8 cellular contexts compared by ENCODE assay signal in the genomic region with DNA sequence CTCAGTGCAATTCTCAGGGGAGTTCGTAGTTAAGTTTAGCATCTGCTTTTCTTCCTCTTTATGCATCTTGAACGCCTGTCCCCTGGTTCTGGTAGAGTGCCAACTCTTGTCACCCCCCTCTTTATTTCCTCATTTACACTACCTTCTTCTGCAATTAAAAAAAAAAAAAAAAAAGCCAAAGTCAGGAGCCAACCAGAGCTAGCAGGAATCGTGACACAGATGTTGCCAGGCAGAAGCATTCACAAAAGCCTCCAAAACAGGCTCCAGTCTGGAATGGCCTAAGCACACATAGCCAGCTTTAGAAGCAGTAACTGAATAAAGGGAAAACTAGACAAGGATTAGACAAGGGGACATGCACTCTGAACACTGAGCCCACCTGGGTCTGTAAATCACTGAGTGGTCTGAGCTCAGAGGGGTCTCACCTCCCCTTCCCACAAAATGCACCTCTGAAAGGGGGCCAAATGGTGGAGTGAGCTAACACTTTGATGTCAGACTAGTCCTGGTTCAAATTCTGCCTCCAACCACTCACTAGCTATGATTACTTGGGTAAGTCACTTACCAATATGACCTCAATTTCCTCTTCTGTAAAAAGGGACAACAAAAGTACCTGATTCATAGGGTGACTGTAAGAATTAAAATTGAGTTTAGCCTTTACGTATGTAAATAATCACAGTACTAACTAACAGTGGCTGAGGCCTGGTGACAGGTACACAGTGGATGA. TPM values are rescaled to one million over a fixed set of nuclear protein-coding genes. Genes with fewer than 3 reads are reported as not detected.
DNase-seq lines count a peak whose midpoint lies in the region; ATAC-seq and TF ChIP-seq lines count a peak whose summit lies in the region.

No MANE protein-coding gene starts in this region.

- peaks cover 45% of the 10 kb centered on the region for H3K4me1 Mint-ChIP-seq in activated T-helper 1 cell treated with anti-CD3 and anti-CD28 coated beads, Interleukin-12 subunit alpha, Interleukin-12 subunit beta, Interleukin-2, Interleukin-4 antibody, amounts not matched to agents 30 ng/mL and 10 ng/mL and 1 ng/mL, durations not matched to agents 14 hours and 24 hours and 36 hours (ENCODE audit: low read depth)
- H3K4me1 Mint-ChIP-seq in nephron, result peaks cover 19% of the 10 kb centered on the region

- no peaks in the 10 kb centered on the region for H3K27me3 Mint-ChIP-seq in activated T-helper 1 cell treated with anti-CD3 and anti-CD28 coated beads, Interleukin-12 subunit alpha, Interleukin-12 subunit beta, Interleukin-2, Interleukin-4 antibody, amounts not matched to agents 30 ng/mL and 10 ng/mL and 1 ng/mL, durations not matched to agents 14 hours and 24 hours and 36 hours (ENCODE audit: insufficient read depth)
- no peaks in the 10 kb centered on the region for H3K27me3 Mint-ChIP-seq in nephron (ENCODE audit: low read depth)

- no peaks in the 10 kb centered on the region for H3K9me3 Mint-ChIP-seq in activated T-helper 1 cell treated with anti-CD3 and anti-CD28 coated beads, Interleukin-12 subunit alpha, Interleukin-12 subunit beta, Interleukin-2, Interleukin-4 antibody, amounts not matched to agents 30 ng/mL and 10 ng/mL and 1 ng/mL, durations not matched to agents 14 hours and 24 hours and 36 hours
- no peaks in the 10 kb centered on the region for H3K9me3 Mint-ChIP-seq in nephron

- H3K36me3 Mint-ChIP-seq in activated T-helper 1 cell treated with anti-CD3 and anti-CD28 coated beads, Interleukin-12 subunit alpha, Interleukin-12 subunit beta, Interleukin-2, Interleukin-4 antibody, amounts not matched to agents 30 ng/mL and 10 ng/mL and 1 ng/mL, durations not matched to agents 14 hours and 24 hours and 36 hours (ENCODE audit: low read depth), result peaks cover 22% of the 10 kb centered on the region
- no peaks in the 10 kb centered on the region for H3K36me3 Mint-ChIP-seq in nephron (ENCODE audit: low read depth)

- H3K4me3 Mint-ChIP-seq in activated T-helper 1 cell treated with anti-CD3 and anti-CD28 coated beads, Interleukin-12 subunit alpha, Interleukin-12 subunit beta, Interleukin-2, Interleukin-4 antibody, amounts not matched to agents 30 ng/mL and 10 ng/mL and 1 ng/mL, durations not matched to agents 14 hours and 24 hours and 36 hours, result peak overlapping the region; percentile 91
- peak overlapping the region; percentile 25 to 38 (median 30) for H3K4me3 Mint-ChIP-seq in nephron

- 20 to 21% methylated on average over 4 of the region's 4 CpGs for WGBS in aorta, 2 donors

- peak overlapping the region; percentile 3; the same call in 1 of the 2 replicates for H3K27ac ChIP-seq in HL-60 (replicated peaks)
- H3K27ac ChIP-seq in aorta (ENCODE audit: low read depth in 1 of 2, low read length in 2 of 2), result peak overlapping the region in 1 of 2 donors; percentile 78

- DNase-seq in CMK (ENCODE audit: low read depth) (peak; percentile 36), HL-60 (ENCODE audit: low read depth in 1 of 2, low spot score in 1 of 2) (peak; percentile 70 to 96), NOMO-1 treated with dmso at 0.1 percent for 144 hours (lab: John Stamatoyannopoulos, UW; ENCODE audit: unreplicated experiment) (peak; percentile 93), fibroblast of the conjunctiva (ENCODE audit: low read depth) (peak; percentile 57), aorta (peak in 1 of 2 donors; percentile 85)
- peak; percentile 42 for DNase-seq in activated T-helper 1 cell treated with anti-CD3 and anti-CD28 coated beads, Interleukin-12 subunit alpha, Interleukin-12 subunit beta, Interleukin-2, Interleukin-4 antibody, amounts not matched to agents 30 ng/mL and 10 ng/mL and 1 ng/mL, durations not matched to agents 14 hours and 24 hours and 36 hours (ENCODE audit: low spot score)

- no peaks in the 10 kb centered on the region for H3K27me3 ChIP-seq in HL-60 (ENCODE audit: insufficient read depth, poor library complexity, severe bottlenecking)
- H3K27me3 ChIP-seq in aorta (ENCODE audit: control insufficient read depth in 1 of 2, insufficient read depth in 2 of 2, low read length in 1 of 2), result no peaks in the 10 kb centered on the region

- H3K27ac Mint-ChIP-seq in activated T-helper 1 cell treated with anti-CD3 and anti-CD28 coated beads, Interleukin-12 subunit alpha, Interleukin-12 subunit beta, Interleukin-2, Interleukin-4 antibody, amounts not matched to agents 30 ng/mL and 10 ng/mL and 1 ng/mL, durations not matched to agents 14 hours and 24 hours and 36 hours, result peak overlapping the region; percentile 98
- H3K27ac Mint-ChIP-seq in nephron, result peak overlapping the region; percentile 28 to 63 (median 53)

- peak overlapping the region; percentile 64; the same call in 1 of the 2 replicates for H3K4me3 ChIP-seq in HL-60 (replicated peaks; ENCODE audit: insufficient read depth, low read length)
- no peak overlapping the region for H3K4me3 ChIP-seq in aorta (ENCODE audit: low read length in 2 of 2)

- no peak for TF ChIP-seq CTCF in HL-60 (IDR thresholded peaks at IDR 0.05; ENCODE audit: insufficient read depth, low read length)
- TF ChIP-seq CTCF in nephron (IDR thresholded peaks at IDR 0.05; ENCODE audit: unreplicated experiment in 3 of 3), result no peak

- H3K9me3 ChIP-seq in aorta (ENCODE audit: control insufficient read depth, low read length), result no peaks in the 10 kb centered on the region

- ATAC-seq in aorta (ENCODE audit: low FRiP score) (peak; percentile 83), HG02763 (IDR thresholded peaks at IDR 0.05; ENCODE audit: unreplicated experiment) (no peak)

- H3K36me3 ChIP-seq in aorta (ENCODE audit: control insufficient read depth in 1 of 2, insufficient read depth in 2 of 2, low read length in 1 of 2), result no peaks in the 10 kb centered on the region

- H3K4me1 ChIP-seq in aorta (ENCODE audit: control insufficient read depth in 1 of 2, insufficient read depth in 2 of 2, low read length in 2 of 2), result no peaks in the 10 kb centered on the region

- intact Hi-C loops in activated T-helper 1 cell treated with anti-CD3 and anti-CD28 coated beads, Interleukin-12 subunit alpha, Interleukin-12 subunit beta, Interleukin-2, Interleukin-4 antibody, amounts not matched to agents 30 ng/mL and 10 ng/mL and 1 ng/mL, durations not matched to agents 14 hours and 24 hours and 36 hours (cut with micrococcal nuclease), result loop anchor here (1.0 to 5.0 kb wide), 4 partner anchors 372 to 742 kb away; a partner anchor contains a TSS
- intact Hi-C loops in aorta (cut with DNase I), result no loop called here

RNA-seq across cellular contexts. Expression of a gene that starts 2.0 kb away (rescaled TPM):
- 440 and 444 TPM in 2 replicates for total RNA-seq in activated T-helper 1 cell treated with anti-CD3 and anti-CD28 coated beads, Interleukin-12 subunit alpha, Interleukin-12 subunit beta, Interleukin-2, Interleukin-4 antibody, amounts not matched to agents 30 ng/mL and 10 ng/mL and 1 ng/mL, durations not matched to agents 14 hours and 24 hours and 36 hours
- total RNA-seq in aorta, result 1,000 to 10,000 TPM in 1 of 2 donors, 100 to 1,000 TPM in 1; 677 to 1,639 TPM
- 100 to 1,000 TPM; 114 to 361 TPM for polyA plus RNA-seq in aorta

RNA-seq across cellular contexts. Expression of a gene that starts 38.9 kb away (rescaled TPM):
- 2,328 and 2,429 TPM in 2 replicates for total RNA-seq in activated T-helper 1 cell treated with anti-CD3 and anti-CD28 coated beads, Interleukin-12 subunit alpha, Interleukin-12 subunit beta, Interleukin-2, Interleukin-4 antibody, amounts not matched to agents 30 ng/mL and 10 ng/mL and 1 ng/mL, durations not matched to agents 14 hours and 24 hours and 36 hours
- 1,000 to 10,000 TPM; 1,419 to 1,480 TPM for total RNA-seq in aorta
- polyA plus RNA-seq in aorta, result 1,000 to 10,000 TPM; 3,586 to 6,043 TPM

RNA-seq across cellular contexts. Expression of a gene that starts 53.2 kb away (rescaled TPM):
- 130 and 131 TPM in 2 replicates for total RNA-seq in activated T-helper 1 cell treated with anti-CD3 and anti-CD28 coated beads, Interleukin-12 subunit alpha, Interleukin-12 subunit beta, Interleukin-2, Interleukin-4 antibody, amounts not matched to agents 30 ng/mL and 10 ng/mL and 1 ng/mL, durations not matched to agents 14 hours and 24 hours and 36 hours
- total RNA-seq in aorta, result 10 to 100 TPM; 26.2 to 27.8 TPM
- polyA plus RNA-seq in aorta, result 10 to 100 TPM in 1 of 2 donors, 1 to 10 TPM in 1; 8.0 to 31.9 TPM
